12 cellular contexts compared by ENCODE assay signal in the genomic region with DNA sequence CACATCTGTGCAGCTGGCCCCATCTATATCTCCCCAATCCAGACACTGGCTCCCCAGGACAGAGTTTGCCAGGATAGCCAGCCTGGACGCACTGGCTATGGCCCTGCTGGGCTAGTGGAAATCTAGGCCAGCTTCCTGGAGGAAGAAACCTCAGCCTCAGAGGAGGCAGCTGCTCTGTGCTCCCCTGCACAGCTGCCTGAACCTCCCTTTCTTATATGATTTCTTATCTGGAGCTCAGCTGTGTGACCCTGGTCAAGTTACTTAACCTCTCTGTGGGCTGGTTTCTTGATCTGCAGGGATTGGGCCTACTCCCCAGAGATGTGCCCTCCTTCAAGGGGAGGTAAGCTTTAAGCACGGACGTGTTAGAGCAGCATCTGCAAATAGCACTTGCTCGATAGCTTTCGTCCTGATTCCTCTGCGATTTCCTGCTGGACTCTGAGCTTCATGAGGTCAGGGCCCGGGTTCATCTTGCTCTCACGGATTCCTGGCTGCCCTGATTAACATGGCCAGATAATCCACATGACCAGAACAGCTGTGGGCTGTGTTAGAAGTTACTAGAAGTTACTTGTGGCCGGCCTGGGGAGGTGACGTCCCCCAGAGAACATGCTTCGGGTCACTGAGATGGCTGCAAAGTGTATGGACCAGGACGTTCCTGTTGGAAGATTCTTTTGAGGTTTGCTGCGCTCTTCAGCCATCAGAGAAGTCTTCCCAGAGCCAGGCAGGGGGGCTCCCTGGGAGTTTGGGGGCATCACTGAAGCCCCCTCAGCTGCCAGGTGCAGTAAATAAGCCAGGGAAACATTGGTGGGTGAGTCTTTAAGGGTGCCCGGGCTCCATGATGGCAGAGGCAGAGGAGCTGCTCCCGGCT. TPM values are rescaled to one million over a fixed set of nuclear protein-coding genes. Genes with fewer than 3 reads are reported as not detected.
DNase-seq lines count a peak whose midpoint lies in the region; ATAC-seq, FAIRE-seq and TF ChIP-seq lines count a peak whose summit lies in the region.
"Had no signal": no experiment of that assay in that cellular context is flagged by ENCODE, and none has a peak within 500 bp of the region (broad histone marks: within the 10 kb centered on the region; RNA-seq: fewer than 3 reads in every experiment).

No MANE protein-coding gene starts in this region.

- no peak overlapping the region for H3K4me3 ChIP-seq in CD8-positive, alpha-beta memory T cell (ENCODE audit: low read length)
- no peak overlapping the region for H3K4me3 ChIP-seq in cardiac fibroblast (replicated peaks in 1 of 2; ENCODE audit: low read depth in 2 of 2, low read length in 2 of 2)
- peak overlapping the region; percentile 42 to 79 (median 56) for H3K4me3 ChIP-seq in HepG2 (replicated peaks in 1 of 3; ENCODE audit: insufficient read depth in 1 of 3, low read depth in 2 of 3, low read length in 3 of 3)
- H3K4me3 ChIP-seq in skeletal muscle tissue (ENCODE audit: low read length in 3 of 3): no peak overlapping the region

- FAIRE-seq in HepG2 (lab: Jason Lieb, UNC): peak; percentile 89
- FAIRE-seq: bronchial epithelial cell had no signal

- no peak for TF ChIP-seq CTCF in cardiac fibroblast (IDR thresholded peaks at IDR 0.05; ENCODE audit: low read depth, low read length)
- no peak for TF ChIP-seq CTCF in HepG2 (CRISPR knock-in tag; IDR thresholded peaks at IDR 0.05)
- no peak for TF ChIP-seq CTCF in chondrocyte (IDR thresholded peaks at IDR 0.05)

- BruUV-seq in HepG2 (replicated peaks; lab: Mats Ljungman, UMichigan): TSS peak; percentile 69

- in situ Hi-C loops in HepG2 (cut with HindIII; ENCODE audit: extremely low pct_ligation_motif_present, low pct_unique_long_range_greater_than_20kb): no loop called here

- peaks cover 35 to 69% (median 38%) of the 10 kb centered on the region in 3 donors for H3K4me1 Mint-ChIP-seq in CD8-positive, alpha-beta memory T cell
- H3K4me1 Mint-ChIP-seq in chondrocyte (ENCODE audit: low read depth): peaks cover 42% of the 10 kb centered on the region

- no peak for DNase-seq in CD8-positive, alpha-beta memory T cell
- DNase-seq in cardiac fibroblast (ENCODE audit: low read depth in 2 of 2): peak; percentile 33 to 47
- DNase-seq in HepG2 (ENCODE audit: low spot score): peak; percentile 88
- DNase-seq in NCI-H774 (lab: John Stamatoyannopoulos, UW): no peak
- DNase-seq in chondrocyte (ENCODE audit: low spot score): no peak
- DNase-seq: activated CD8-positive, alpha-beta memory T cell treated with anti-CD3 and anti-CD28 coated beads for 24 hours; SHP77 treated with DMSO at 0.1 percent for 48 hours; stimulated activated CD8-positive, alpha-beta memory T cell treated with anti-CD3 and anti-CD28 coated beads, Interleukin-4, amount 100 ng/mL, for 48 hours had no signal

- TF ChIP-seq RAD21 in HepG2 (CRISPR knock-in tag; IDR thresholded peaks at IDR 0.05): no peak; the same call in 1 of the 2 replicates

- peak overlapping the region; percentile 12 to 96 (median 67) for H3K27ac Mint-ChIP-seq in CD8-positive, alpha-beta memory T cell
- H3K27ac Mint-ChIP-seq in chondrocyte (ENCODE audit: unreplicated experiment): no peak overlapping the region

- TF ChIP-seq POLR2A in HepG2 (IDR thresholded peaks at IDR 0.05; ENCODE audit: insufficient read depth in 1 of 2, low read depth in 2 of 2, low read length in 2 of 2): no peak

- H3K36me3 Mint-ChIP-seq in CD8-positive, alpha-beta memory T cell: peaks cover 0 to 2% (median 0%) of the 10 kb centered on the region in 3 donors
- H3K36me3 Mint-ChIP-seq in chondrocyte (ENCODE audit: low read depth): no peaks in the 10 kb centered on the region

- H3K79me2 ChIP-seq in HepG2 (ENCODE audit: insufficient read depth, low read length): peaks cover 3% of the 10 kb centered on the region

- H3K9me3 Mint-ChIP-seq in CD8-positive, alpha-beta memory T cell: no peaks in the 10 kb centered on the region
- no peaks in the 10 kb centered on the region for H3K9me3 Mint-ChIP-seq in chondrocyte (ENCODE audit: low read depth)

- no peak overlapping the region for H3K27ac ChIP-seq in CD8-positive, alpha-beta memory T cell (ENCODE audit: low read depth, low read length)
- H3K27ac ChIP-seq in HepG2 (ENCODE audit: extremely low read length, insufficient read depth, low read length): peak overlapping the region; percentile 79
- H3K27ac ChIP-seq in skeletal muscle tissue (ENCODE audit: low read depth, low read length): peak overlapping the region; percentile 78

- H3K27me3 ChIP-seq in CD8-positive, alpha-beta memory T cell (ENCODE audit: insufficient read depth, low read length, poor library complexity, severe bottlenecking): no peaks in the 10 kb centered on the region
- H3K27me3 ChIP-seq in HepG2 (ENCODE audit: control insufficient read depth in 1 of 2, insufficient read depth in 2 of 2, low read length in 2 of 2): no peaks in the 10 kb centered on the region
- no peaks in the 10 kb centered on the region for H3K27me3 ChIP-seq in skeletal muscle tissue (ENCODE audit: control insufficient read depth in 3 of 3, insufficient read depth in 3 of 3, low read length in 3 of 3)

- H3K36me3 ChIP-seq in CD8-positive, alpha-beta memory T cell (ENCODE audit: insufficient read depth, low read length): no peaks in the 10 kb centered on the region
- H3K36me3 ChIP-seq in HepG2 (replicated peaks in 1 of 2; ENCODE audit: control insufficient read depth in 1 of 2, insufficient read depth in 2 of 2, low read length in 2 of 2) (no peaks in the 10 kb centered on the region; a peak in 1 of 5 replicates), skeletal muscle tissue (ENCODE audit: control insufficient read depth in 3 of 3, insufficient read depth in 3 of 3, low read length in 3 of 3) (no peaks in the 10 kb centered on the region)

- CTCF ChIA-PET in CD8-positive, alpha-beta memory T cell (lab: Charles Lee): interaction anchor here (0.8 to 2.1 kb wide), 12 partner anchors 9 to 476 kb away, joined by 3 to 9 read pairs (median 4); no protein-coding TSS in a partner anchor
- CTCF ChIA-PET in HepG2 (lab: Yijun Ruan, JAX; ENCODE audit: low intra/inter-chr PET ratio, low total read pairs): no interaction called here

- POLR2A ChIA-PET in CD8-positive, alpha-beta memory T cell (lab: Charles Lee): no interaction called here
- POLR2A ChIA-PET in HepG2 (lab: Yijun Ruan, JAX): interaction anchor here (0.8 to 5.1 kb wide), 18 partner anchors 9 to 467 kb away, joined by 3 to 72 read pairs (median 6); partner anchors contain the start of genes C9orf50, IER5L and NTMT1

- no peak overlapping the region for H3K4me3 Mint-ChIP-seq in CD8-positive, alpha-beta memory T cell
- H3K4me3 Mint-ChIP-seq in chondrocyte (ENCODE audit: unreplicated experiment): no peak overlapping the region

- no peaks in the 10 kb centered on the region for H4K20me1 ChIP-seq in HepG2 (ENCODE audit: insufficient read depth, low read length)

- ATAC-seq in HepG2: peak; percentile 29
- ATAC-seq in HG03457 (IDR thresholded peaks at IDR 0.05; ENCODE audit: unreplicated experiment): no peak
- no peak for ATAC-seq in HG02885 (IDR thresholded peaks at IDR 0.05; ENCODE audit: poor library complexity, unreplicated experiment)

- TF ChIP-seq EP300 in HepG2 (IDR thresholded peaks at IDR 0.05; ENCODE audit: low read depth in 2 of 2, low read length in 2 of 2): peak in 1 of 2 experiments; percentile 56; a peak in 2 of 4 replicates
- TF ChIP-seq EP300 in HepG2 (CRISPR knock-in tag; IDR thresholded peaks at IDR 0.05; ENCODE audit: borderline replicate concordance): peak; percentile 44; the same call in 1 of the 2 replicates

- H3K27me3 Mint-ChIP-seq in CD8-positive, alpha-beta memory T cell: peaks cover 0 to 7% of the 10 kb centered on the region in 2 donors
- no peaks in the 10 kb centered on the region for H3K27me3 Mint-ChIP-seq in chondrocyte (ENCODE audit: low read depth)

- no peak overlapping the region for H2AFZ ChIP-seq in HepG2 (ENCODE audit: low read length)

- peak overlapping the region; percentile 71 for H3K9ac ChIP-seq in HepG2 (ENCODE audit: insufficient read depth, low read depth, low read length)
- H3K9ac ChIP-seq in skeletal muscle tissue (ENCODE audit: low read depth in 1 of 3, low read length in 3 of 3): peak overlapping the region in 2 of 3 donors; percentile 61 to 66

- 13% methylated on average over 4 of the region's 15 CpGs for WGBS in HepG2 (ENCODE audit: low lambda C conversion rate)

- H3K9me3 ChIP-seq in CD8-positive, alpha-beta memory T cell (ENCODE audit: low read length): no peaks in the 10 kb centered on the region
- H3K9me3 ChIP-seq in HepG2 (ENCODE audit: low read length): no peaks in the 10 kb centered on the region
- H3K9me3 ChIP-seq in skeletal muscle tissue (ENCODE audit: control insufficient read depth in 3 of 3, low read length in 3 of 3): no peaks in the 10 kb centered on the region

- intact Hi-C loops in HepG2 (cut with micrococcal nuclease; ENCODE audit: unreplicated experiment): loop anchor here (1.0 to 5.0 kb wide), 3 partner anchors 38 to 146 kb away; no protein-coding TSS in a partner anchor

- H3K4me1 ChIP-seq in CD8-positive, alpha-beta memory T cell (ENCODE audit: insufficient read depth, low read length): peaks cover 36% of the 10 kb centered on the region
- peaks cover 86% of the 10 kb centered on the region for H3K4me1 ChIP-seq in HepG2 (ENCODE audit: insufficient read depth, low read length)
- H3K4me1 ChIP-seq in skeletal muscle tissue (ENCODE audit: control insufficient read depth in 3 of 3, insufficient read depth in 3 of 3, low read length in 3 of 3): peaks cover 30 to 45% (median 36%) of the 10 kb centered on the region in 3 donors

- H3K4me2 ChIP-seq in HepG2 (ENCODE audit: low read depth, low read length): peak overlapping the region; percentile 88

RNA-seq across cellular contexts. Expression of gene C9orf50, which starts 14.5 kb away (rescaled TPM):
- total RNA-seq in CD8-positive, alpha-beta memory T cell: not detected
- not detected for polyA plus RNA-seq in CD8-positive, alpha-beta memory T cell
- total RNA-seq in HepG2 (2016; rRNA removed; fragmentation: Illumina TruSeq; extraction: Trizol) (not detected in 2 replicates), skeletal muscle tissue (not detected), chondrocyte (0.30 to 0.39 TPM (median 0.38 TPM) in 3 replicates)
- not detected in 2 replicates for total RNA-seq in HepG2 (2016; cell fraction: cytosol; rRNA removed; fragmentation: Illumina TruSeq; extraction: Trizol; ENCODE audit: low read depth)
- not detected in 2 replicates for total RNA-seq in HepG2 (2016; cell fraction: insoluble cytoplasmic fraction; rRNA removed; fragmentation: Illumina TruSeq; extraction: Trizol)
- total RNA-seq in HepG2 (2016; cell fraction: membrane; rRNA removed; fragmentation: Illumina TruSeq; extraction: Trizol): not detected in 2 replicates
- total RNA-seq in HepG2 (2016; cell fraction: nucleus; rRNA removed; fragmentation: Illumina TruSeq; extraction: Trizol): not detected in 2 replicates
- not detected in 2 replicates for polyA plus RNA-seq in HepG2 (2011; rRNA removed)
- not detected in 2 replicates for polyA plus RNA-seq in HepG2 (2011; cell fraction: cytosol; rRNA removed)
- polyA plus RNA-seq in HepG2 (2011; cell fraction: nucleus; rRNA removed): 0.10 TPM in 1 of 2 replicates, not detected in the other
- not detected in 2 replicates for polyA plus RNA-seq in HepG2 (2012)
- polyA plus RNA-seq in HepG2 (2016; cell fraction: cytosol; fragmentation: Illumina TruSeq; extraction: Trizol; ENCODE audit: low read depth): not detected in 2 replicates
- not detected in 2 replicates for polyA plus RNA-seq in HepG2 (2016; cell fraction: insoluble cytoplasmic fraction; fragmentation: Illumina TruSeq; extraction: Trizol; ENCODE audit: low read depth)
- not detected in 2 replicates for polyA plus RNA-seq in HepG2 (2016; cell fraction: membrane; fragmentation: Illumina TruSeq; extraction: Trizol; ENCODE audit: low read depth)
- polyA plus RNA-seq in HepG2 (2016; cell fraction: nucleus; fragmentation: Illumina TruSeq; extraction: Trizol; ENCODE audit: insufficient read depth, low read depth): not detected in 2 replicates
- not detected in 2 replicates for polyA minus RNA-seq in HepG2 (2011; rRNA and poly(A)+ RNA removed; ENCODE audit: low replicate concordance)
- not detected in 2 replicates for polyA minus RNA-seq in HepG2 (2011; cell fraction: cytosol; rRNA and poly(A)+ RNA removed)
- not detected in 2 replicates for polyA minus RNA-seq in HepG2 (2011; cell fraction: nucleus; rRNA and poly(A)+ RNA removed)
- total RNA-seq: bronchial epithelial cell had no signal

RNA-seq across cellular contexts. Expression of gene NTMT1, which starts 19.6 kb away (rescaled TPM):
- 10 to 100 TPM; 65.5 to 68.9 TPM for total RNA-seq in CD8-positive, alpha-beta memory T cell
- 48.6 TPM for polyA plus RNA-seq in CD8-positive, alpha-beta memory T cell
- 51.0 and 53.8 TPM in 2 replicates for total RNA-seq in HepG2 (2016; rRNA removed; fragmentation: Illumina TruSeq; extraction: Trizol)
- total RNA-seq in HepG2 (2016; cell fraction: cytosol; rRNA removed; fragmentation: Illumina TruSeq; extraction: Trizol; ENCODE audit: low read depth): 18.8 and 21.6 TPM in 2 replicates
- total RNA-seq in HepG2 (2016; cell fraction: insoluble cytoplasmic fraction; rRNA removed; fragmentation: Illumina TruSeq; extraction: Trizol): 51.4 and 52.7 TPM in 2 replicates
- total RNA-seq in HepG2 (2016; cell fraction: membrane; rRNA removed; fragmentation: Illumina TruSeq; extraction: Trizol): 27.5 and 28.2 TPM in 2 replicates
- total RNA-seq in HepG2 (2016; cell fraction: nucleus; rRNA removed; fragmentation: Illumina TruSeq; extraction: Trizol): 24.5 and 26.0 TPM in 2 replicates
- polyA plus RNA-seq in HepG2 (2011; rRNA removed): 49.1 and 52.7 TPM in 2 replicates
- 51.6 and 54.5 TPM in 2 replicates for polyA plus RNA-seq in HepG2 (2011; cell fraction: cytosol; rRNA removed)
- polyA plus RNA-seq in HepG2 (2011; cell fraction: nucleus; rRNA removed): 33.4 and 35.2 TPM in 2 replicates
- 25.7 and 35.9 TPM in 2 replicates for polyA plus RNA-seq in HepG2 (2012)
- 25.5 and 33.2 TPM in 2 replicates for polyA plus RNA-seq in HepG2 (2016; cell fraction: cytosol; fragmentation: Illumina TruSeq; extraction: Trizol; ENCODE audit: low read depth)
- polyA plus RNA-seq in HepG2 (2016; cell fraction: insoluble cytoplasmic fraction; fragmentation: Illumina TruSeq; extraction: Trizol; ENCODE audit: low read depth): 70.9 and 81.2 TPM in 2 replicates
- polyA plus RNA-seq in HepG2 (2016; cell fraction: membrane; fragmentation: Illumina TruSeq; extraction: Trizol; ENCODE audit: low read depth): 24.8 and 34.0 TPM in 2 replicates
- 54.6 and 61.5 TPM in 2 replicates for polyA plus RNA-seq in HepG2 (2016; cell fraction: nucleus; fragmentation: Illumina TruSeq; extraction: Trizol; ENCODE audit: insufficient read depth, low read depth)
- polyA minus RNA-seq in HepG2 (2011; rRNA and poly(A)+ RNA removed; ENCODE audit: low replicate concordance): 26.8 and 119 TPM in 2 replicates
- polyA minus RNA-seq in HepG2 (2011; cell fraction: cytosol; rRNA and poly(A)+ RNA removed): 14.8 and 17.0 TPM in 2 replicates
- polyA minus RNA-seq in HepG2 (2011; cell fraction: nucleus; rRNA and poly(A)+ RNA removed): 15.9 and 18.4 TPM in 2 replicates
- 18.8 TPM for total RNA-seq in skeletal muscle tissue
- 32.6 to 37.4 TPM (median 34.4 TPM) in 3 replicates for total RNA-seq in chondrocyte

RNA-seq across cellular contexts. Expression of gene ASB6, which starts 35.6 kb away (rescaled TPM):
- total RNA-seq in CD8-positive, alpha-beta memory T cell: 10 to 100 TPM; 28.0 to 28.3 TPM
- 31.0 TPM for polyA plus RNA-seq in CD8-positive, alpha-beta memory T cell
- total RNA-seq in HepG2 (2016; rRNA removed; fragmentation: Illumina TruSeq; extraction: Trizol) (8.2 and 8.3 TPM in 2 replicates), skeletal muscle tissue (4.2 TPM), chondrocyte (17.4 to 18.1 TPM (median 17.7 TPM) in 3 replicates)
- total RNA-seq in HepG2 (2016; cell fraction: cytosol; rRNA removed; fragmentation: Illumina TruSeq; extraction: Trizol; ENCODE audit: low read depth): 1.6 and 1.8 TPM in 2 replicates
- 6.6 and 9.5 TPM in 2 replicates for total RNA-seq in HepG2 (2016; cell fraction: insoluble cytoplasmic fraction; rRNA removed; fragmentation: Illumina TruSeq; extraction: Trizol)
- 5.0 and 6.5 TPM in 2 replicates for total RNA-seq in HepG2 (2016; cell fraction: membrane; rRNA removed; fragmentation: Illumina TruSeq; extraction: Trizol)
- 7.3 TPM in 2 replicates for total RNA-seq in HepG2 (2016; cell fraction: nucleus; rRNA removed; fragmentation: Illumina TruSeq; extraction: Trizol)
- polyA plus RNA-seq in HepG2 (2011; rRNA removed): 8.4 and 10.8 TPM in 2 replicates
- 6.1 and 7.8 TPM in 2 replicates for polyA plus RNA-seq in HepG2 (2011; cell fraction: cytosol; rRNA removed)
- polyA plus RNA-seq in HepG2 (2011; cell fraction: nucleus; rRNA removed): 22.8 and 23.1 TPM in 2 replicates
- 4.2 and 5.8 TPM in 2 replicates for polyA plus RNA-seq in HepG2 (2012)
- 1.0 and 1.8 TPM in 2 replicates for polyA plus RNA-seq in HepG2 (2016; cell fraction: cytosol; fragmentation: Illumina TruSeq; extraction: Trizol; ENCODE audit: low read depth)
- polyA plus RNA-seq in HepG2 (2016; cell fraction: insoluble cytoplasmic fraction; fragmentation: Illumina TruSeq; extraction: Trizol; ENCODE audit: low read depth): 7.0 and 8.8 TPM in 2 replicates
- 3.2 TPM in 2 replicates for polyA plus RNA-seq in HepG2 (2016; cell fraction: membrane; fragmentation: Illumina TruSeq; extraction: Trizol; ENCODE audit: low read depth)
- polyA plus RNA-seq in HepG2 (2016; cell fraction: nucleus; fragmentation: Illumina TruSeq; extraction: Trizol; ENCODE audit: insufficient read depth, low read depth): 17.2 and 17.7 TPM in 2 replicates
- polyA minus RNA-seq in HepG2 (2011; rRNA and poly(A)+ RNA removed; ENCODE audit: low replicate concordance): 10.0 and 29.3 TPM in 2 replicates
- polyA minus RNA-seq in HepG2 (2011; cell fraction: cytosol; rRNA and poly(A)+ RNA removed): 2.7 and 3.2 TPM in 2 replicates
- polyA minus RNA-seq in HepG2 (2011; cell fraction: nucleus; rRNA and poly(A)+ RNA removed): 5.0 and 5.6 TPM in 2 replicates

RNA-seq across cellular contexts. Expression of gene PRRX2, which starts 59.1 kb away (rescaled TPM):
- total RNA-seq in CD8-positive, alpha-beta memory T cell: under 1 TPM; 0.35 to 0.66 TPM
- polyA plus RNA-seq in CD8-positive, alpha-beta memory T cell: not detected
- total RNA-seq in HepG2 (2016; rRNA removed; fragmentation: Illumina TruSeq; extraction: Trizol): not detected in 2 replicates
- not detected in 2 replicates for total RNA-seq in HepG2 (2016; cell fraction: cytosol; rRNA removed; fragmentation: Illumina TruSeq; extraction: Trizol; ENCODE audit: low read depth)
- not detected in 2 replicates for total RNA-seq in HepG2 (2016; cell fraction: insoluble cytoplasmic fraction; rRNA removed; fragmentation: Illumina TruSeq; extraction: Trizol)
- not detected in 2 replicates for total RNA-seq in HepG2 (2016; cell fraction: membrane; rRNA removed; fragmentation: Illumina TruSeq; extraction: Trizol)
- total RNA-seq in HepG2 (2016; cell fraction: nucleus; rRNA removed; fragmentation: Illumina TruSeq; extraction: Trizol): not detected in 2 replicates
- polyA plus RNA-seq in HepG2 (2011; rRNA removed): 0.05 TPM in 1 of 2 replicates, not detected in the other
- not detected in 2 replicates for polyA plus RNA-seq in HepG2 (2011; cell fraction: cytosol; rRNA removed)
- not detected in 2 replicates for polyA plus RNA-seq in HepG2 (2011; cell fraction: nucleus; rRNA removed)
- not detected in 2 replicates for polyA plus RNA-seq in HepG2 (2012)
- not detected in 2 replicates for polyA plus RNA-seq in HepG2 (2016; cell fraction: cytosol; fragmentation: Illumina TruSeq; extraction: Trizol; ENCODE audit: low read depth)
- polyA plus RNA-seq in HepG2 (2016; cell fraction: insoluble cytoplasmic fraction; fragmentation: Illumina TruSeq; extraction: Trizol; ENCODE audit: low read depth): not detected in 2 replicates
- polyA plus RNA-seq in HepG2 (2016; cell fraction: membrane; fragmentation: Illumina TruSeq; extraction: Trizol; ENCODE audit: low read depth): not detected in 2 replicates
- polyA plus RNA-seq in HepG2 (2016; cell fraction: nucleus; fragmentation: Illumina TruSeq; extraction: Trizol; ENCODE audit: insufficient read depth, low read depth): not detected in 2 replicates
- polyA minus RNA-seq in HepG2 (2011; rRNA and poly(A)+ RNA removed; ENCODE audit: low replicate concordance): not detected in 2 replicates
- polyA minus RNA-seq in HepG2 (2011; cell fraction: cytosol; rRNA and poly(A)+ RNA removed): not detected in 2 replicates
- polyA minus RNA-seq in HepG2 (2011; cell fraction: nucleus; rRNA and poly(A)+ RNA removed): not detected in 2 replicates
- total RNA-seq in skeletal muscle tissue: 3.1 TPM
- 4.9 to 5.7 TPM (median 5.0 TPM) in 3 replicates for total RNA-seq in chondrocyte
- total RNA-seq: bronchial epithelial cell had no signal

Comparison
In these comparisons a context has a peak if more than half of its experiments do, and no peak if none do; other contexts are left out.
1. DNase-seq: peak in cardiac fibroblast (2 of 2) and HepG2 (single experiment); none in CD8-positive, alpha-beta memory T cell (0 of 5), NCI-H774 (single experiment) and chondrocyte (single experiment).
2. H3K4me3 ChIP-seq: peak in HepG2 (3 of 3); none in CD8-positive, alpha-beta memory T cell (single experiment), cardiac fibroblast (0 of 2) and skeletal muscle tissue (0 of 3).